ENCODE assay signal across 9 cellular contexts in the genomic region with DNA sequence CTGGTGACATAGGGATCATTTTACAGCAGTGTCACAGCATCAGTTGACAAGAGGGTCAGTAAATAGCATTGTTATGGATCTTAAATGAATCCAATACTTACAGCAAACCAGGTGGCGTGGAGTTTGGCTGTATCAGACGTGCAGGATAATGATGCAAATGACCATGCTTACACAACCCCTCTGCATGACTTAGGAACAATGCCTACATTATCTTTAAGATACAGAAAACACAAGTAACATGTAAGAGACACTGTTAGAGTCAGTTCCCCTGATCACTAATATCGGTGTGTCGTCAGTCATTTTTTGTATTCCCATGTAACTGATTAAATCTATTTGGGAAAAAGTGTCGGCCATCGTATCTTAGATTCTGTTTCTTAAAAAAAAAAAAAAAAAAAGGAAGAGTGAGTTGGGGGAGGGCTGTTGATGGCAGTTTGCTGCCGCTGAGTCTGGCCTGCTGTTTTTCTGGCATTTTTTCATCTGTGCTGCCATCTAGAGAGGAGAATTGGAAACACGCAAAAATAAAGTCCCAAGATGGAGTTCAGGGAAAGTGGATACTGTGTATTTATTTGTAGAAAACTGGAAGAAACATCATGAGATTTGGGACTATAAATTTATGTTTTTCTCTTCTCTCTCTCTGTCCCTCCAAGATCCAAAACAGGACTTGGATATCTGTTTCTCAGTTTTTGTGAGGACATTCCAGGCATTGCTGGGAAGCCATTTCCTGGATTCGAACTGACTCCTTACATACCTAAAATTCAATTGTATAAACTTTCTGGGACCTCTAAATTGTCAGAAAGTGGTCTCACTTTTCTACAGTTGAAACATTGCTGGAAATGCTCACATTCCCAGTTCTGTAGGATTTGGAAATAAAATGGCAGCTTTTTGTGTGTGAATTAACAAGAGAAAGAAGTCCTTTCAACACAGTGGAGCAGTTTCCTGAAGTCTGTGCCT.
DNase-seq lines count a peak whose midpoint lies in the region; ATAC-seq, FAIRE-seq and TF ChIP-seq lines count a peak whose summit lies in the region.
"Had no signal": no experiment of that assay in that cellular context is flagged by ENCODE, and none has a peak within 500 bp of the region (broad histone marks: within the 10 kb centered on the region; RNA-seq: fewer than 3 reads in every experiment).

No MANE protein-coding gene starts in this region.

- no peak for TF ChIP-seq EP300 in neural cell (conservative IDR thresholded peaks at IDR 0.05; ENCODE audit: poor library complexity, severe bottlenecking)

- H3K79me2 ChIP-seq in neural cell (replicated peaks; ENCODE audit: insufficient read depth, low read length), result no peaks in the 10 kb centered on the region

- H2AFZ ChIP-seq in neural cell (ENCODE audit: low read depth, low read length), result no peak overlapping the region

- ATAC-seq in GM19351 (IDR thresholded peaks at IDR 0.05; ENCODE audit: unreplicated experiment) (peak; percentile 76), HG03469 (IDR thresholded peaks at IDR 0.05; ENCODE audit: unreplicated experiment) (peak; percentile 74), HG03457 (IDR thresholded peaks at IDR 0.05; ENCODE audit: unreplicated experiment) (no peak)
- ATAC-seq in activated T-cell treated with anti-CD3 and anti-CD28 coated beads, Interleukin-2, amount 50 U/mL, for 4 hours, result peak; percentile 80 to 85

- no peaks in the 10 kb centered on the region for H3K36me3 Mint-ChIP-seq in activated T-cell treated with anti-CD3 and anti-CD28 coated beads, Interleukin-2, amount 50 U/mL, for 4 hours (ENCODE audit: insufficient read depth)

- H3K4me3 ChIP-seq in foreskin fibroblast (ENCODE audit: low read depth in 1 of 2, low read length in 2 of 2), result no peak overlapping the region
- H3K4me3 ChIP-seq in neural cell (ENCODE audit: low read length), result no peak overlapping the region

- peaks cover 5% of the 10 kb centered on the region for H3K4me1 Mint-ChIP-seq in activated T-cell treated with anti-CD3 and anti-CD28 coated beads, Interleukin-2, amount 50 U/mL, for 4 hours (ENCODE audit: low read depth)

- H3F3A ChIP-seq in neural cell (ENCODE audit: insufficient read depth, low read length, poor library complexity, severe bottlenecking), result peaks cover 5% of the 10 kb centered on the region

- no peaks in the 10 kb centered on the region for H4K20me1 ChIP-seq in neural cell (ENCODE audit: insufficient read depth)

- H3K4me3 Mint-ChIP-seq in activated T-cell treated with anti-CD3 and anti-CD28 coated beads, Interleukin-2, amount 50 U/mL, for 4 hours, result no peak overlapping the region
- H3K4me3 Mint-ChIP-seq: activated naive CD4-positive, alpha-beta T cell treated with anti-CD3 and anti-CD28 coated beads, Interleukin-2, amount 50 U/mL, for 24 hours had no signal

- peak; percentile 85 for TF ChIP-seq CTCF in D721Med (IDR thresholded peaks at IDR 0.05; ENCODE audit: insufficient read depth, missing control alignments)
- peak; percentile 52 for TF ChIP-seq CTCF in foreskin fibroblast (IDR thresholded peaks at IDR 0.05; ENCODE audit: low read depth, low read length)
- TF ChIP-seq CTCF in neural cell (IDR thresholded peaks at IDR 0.05; ENCODE audit: poor library complexity, severe bottlenecking), result peak; percentile 81

- H3K27ac ChIP-seq in neural cell (ENCODE audit: low read length), result no peak overlapping the region

- H3K27me3 ChIP-seq in neural cell (ENCODE audit: insufficient read depth, low read depth, low read length), result no peaks in the 10 kb centered on the region

- no peaks in the 10 kb centered on the region for H3K27me3 Mint-ChIP-seq in activated T-cell treated with anti-CD3 and anti-CD28 coated beads, Interleukin-2, amount 50 U/mL, for 4 hours (ENCODE audit: low read depth)
- H3K27me3 Mint-ChIP-seq: activated naive CD4-positive, alpha-beta T cell treated with anti-CD3 and anti-CD28 coated beads, Interleukin-2, amount 50 U/mL, for 24 hours had no signal

- peak; percentile 78 for TF ChIP-seq RAD21 in neural cell (conservative IDR thresholded peaks at IDR 0.05)

- no peaks in the 10 kb centered on the region for H3K9me2 ChIP-seq in neural cell (ENCODE audit: insufficient read depth, low read length)

- no peaks in the 10 kb centered on the region for H3K36me3 ChIP-seq in neural cell (ENCODE audit: insufficient read depth, low read length)

- H3K9me3 Mint-ChIP-seq in activated T-cell treated with anti-CD3 and anti-CD28 coated beads, Interleukin-2, amount 50 U/mL, for 4 hours, result no peaks in the 10 kb centered on the region
- H3K9me3 Mint-ChIP-seq: activated naive CD4-positive, alpha-beta T cell treated with anti-CD3 and anti-CD28 coated beads, Interleukin-2, amount 50 U/mL, for 24 hours had no signal

- H3K9ac ChIP-seq in neural cell (ENCODE audit: low read length), result no peak overlapping the region

- peak; percentile 68 for FAIRE-seq in D721Med (lab: Jason Lieb, UNC)

- H3K9me3 ChIP-seq in neural cell (ENCODE audit: low read length), result no peaks in the 10 kb centered on the region

- DNase-seq in D721Med (ENCODE audit: insufficient read length, low spot score) (no peak), NCI-H526 treated with DMSO at 0.1 percent for 48 hours (lab: John Stamatoyannopoulos, UW) (peak; percentile 96), foreskin fibroblast (peak; percentile 61 to 88)
- DNase-seq in activated T-cell treated with anti-CD3 and anti-CD28 coated beads, Interleukin-2, amount 50 U/mL, for 4 hours, result peak; percentile 11

- H3K4me2 ChIP-seq in neural cell (ENCODE audit: low read length), result no peak overlapping the region

TF ChIP-seq in neural cell, 6 proteins besides CTCF, POLR2A, EP300 and RAD21:
- peak; percentile 86 for TF ChIP-seq SMC3 (conservative IDR thresholded peaks at IDR 0.05; ENCODE audit: poor library complexity)
- TF ChIP-seq, protein P1, sequence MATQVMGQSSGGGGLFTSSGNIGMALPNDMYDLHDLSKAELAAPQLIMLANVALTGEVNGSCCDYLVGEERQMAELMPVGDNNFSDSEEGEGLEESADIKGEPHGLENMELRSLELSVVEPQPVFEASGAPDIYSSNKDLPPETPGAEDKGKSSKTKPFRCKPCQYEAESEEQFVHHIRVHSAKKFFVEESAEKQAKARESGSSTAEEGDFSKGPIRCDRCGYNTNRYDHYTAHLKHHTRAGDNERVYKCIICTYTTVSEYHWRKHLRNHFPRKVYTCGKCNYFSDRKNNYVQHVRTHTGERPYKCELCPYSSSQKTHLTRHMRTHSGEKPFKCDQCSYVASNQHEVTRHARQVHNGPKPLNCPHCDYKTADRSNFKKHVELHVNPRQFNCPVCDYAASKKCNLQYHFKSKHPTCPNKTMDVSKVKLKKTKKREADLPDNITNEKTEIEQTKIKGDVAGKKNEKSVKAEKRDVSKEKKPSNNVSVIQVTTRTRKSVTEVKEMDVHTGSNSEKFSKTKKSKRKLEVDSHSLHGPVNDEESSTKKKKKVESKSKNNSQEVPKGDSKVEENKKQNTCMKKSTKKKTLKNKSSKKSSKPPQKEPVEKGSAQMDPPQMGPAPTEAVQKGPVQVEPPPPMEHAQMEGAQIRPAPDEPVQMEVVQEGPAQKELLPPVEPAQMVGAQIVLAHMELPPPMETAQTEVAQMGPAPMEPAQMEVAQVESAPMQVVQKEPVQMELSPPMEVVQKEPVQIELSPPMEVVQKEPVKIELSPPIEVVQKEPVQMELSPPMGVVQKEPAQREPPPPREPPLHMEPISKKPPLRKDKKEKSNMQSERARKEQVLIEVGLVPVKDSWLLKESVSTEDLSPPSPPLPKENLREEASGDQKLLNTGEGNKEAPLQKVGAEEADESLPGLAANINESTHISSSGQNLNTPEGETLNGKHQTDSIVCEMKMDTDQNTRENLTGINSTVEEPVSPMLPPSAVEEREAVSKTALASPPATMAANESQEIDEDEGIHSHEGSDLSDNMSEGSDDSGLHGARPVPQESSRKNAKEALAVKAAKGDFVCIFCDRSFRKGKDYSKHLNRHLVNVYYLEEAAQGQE (IDR thresholded peaks at IDR 0.05; ENCODE audit: borderline replicate concordance), result no peak
- TF ChIP-seq POLR2AphosphoS5 (IDR thresholded peaks at IDR 0.05), result no peak
- no peak for TF ChIP-seq MXI1 (conservative IDR thresholded peaks at IDR 0.05; ENCODE audit: poor library complexity, severe bottlenecking)
- no peak for TF ChIP-seq EZH2 (IDR thresholded peaks at IDR 0.05; ENCODE audit: borderline replicate concordance, insufficient read depth, low read length, poor library complexity, severe bottlenecking)
- no peak for TF ChIP-seq TAF1 (IDR thresholded peaks at IDR 0.05; ENCODE audit: low read depth)
